In the genomic region with DNA sequence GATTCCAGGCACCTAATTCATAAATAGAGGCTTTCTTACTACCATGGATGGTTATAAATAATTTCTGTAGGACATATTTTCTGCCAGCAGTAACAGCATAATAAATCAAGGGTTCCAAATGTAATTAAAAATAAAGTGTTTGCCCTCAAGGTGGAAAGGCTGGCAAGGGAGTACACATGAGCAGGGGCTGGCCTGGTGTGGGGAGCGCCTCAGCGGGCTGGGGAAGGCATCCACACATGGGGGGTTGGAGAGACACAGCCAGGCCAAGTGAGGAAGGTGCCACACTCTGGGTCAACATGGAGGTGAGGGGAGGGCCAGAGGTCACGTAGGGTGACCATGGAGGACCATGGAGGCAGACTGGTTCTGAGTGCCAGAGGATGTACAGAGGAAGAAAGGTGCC, we compare ENCODE assay signal across 15 cellular contexts.
A peak's percentile ranks its signal among the peaks of the same experiment; 100 is the strongest.
DNase-seq lines count a peak whose midpoint lies in the region; ATAC-seq and TF ChIP-seq lines count a peak whose summit lies in the region.
"Had no signal": no experiment of that assay in that cellular context is flagged by ENCODE, and none has a peak within 500 bp of the region (broad histone marks: within the 10 kb centered on the region; RNA-seq: fewer than 3 reads in every experiment).

No MANE protein-coding gene starts in this region.

- DNase-seq in SK-N-SH (peak; percentile 64), chondrocyte (ENCODE audit: low spot score) (no peak)
- no peak for DNase-seq in activated naive CD4-positive, alpha-beta T cell treated with anti-CD3 and anti-CD28 coated beads, Interleukin-2, amount 10 ng/mL, durations not matched to agents 7 days and 5 days
- DNase-seq in activated naive CD4-positive, alpha-beta T cell treated with anti-CD3 and anti-CD28 coated beads, Interleukin-2, amount 50 U/mL, for 72 hours (ENCODE audit: low spot score in 2 of 2): no peak
- DNase-seq in stimulated activated naive CD8-positive, alpha-beta T cell treated with anti-CD3 and anti-CD28 coated beads, Interleukin-15, Interleukin-2, amounts not matched to agents 100 U/mL and 50 U/mL, for 24 hours: no peak
- DNase-seq: 8988T; ACHN; CD4-positive, CD25-positive, alpha-beta regulatory T cell; DMS53; GF-D8; H7; IMR-90 had no signal

- H4K20me1 ChIP-seq in SK-N-SH (ENCODE audit: insufficient read depth): no peaks in the 10 kb centered on the region
- H4K20me1 ChIP-seq: BLaER1 treated with 17β-estradiol and CSF1 and Interleukin-3, amounts not matched to agents 10 nM and 100 nM had no signal

- no peak overlapping the region for H3K4me2 ChIP-seq in SK-N-SH
- H3K4me2 ChIP-seq: BLaER1 treated with 17β-estradiol and CSF1 and Interleukin-3, amounts not matched to agents 10 nM and 100 nM had no signal

- no peaks in the 10 kb centered on the region for H3K9me3 ChIP-seq in SK-N-SH

- no peak overlapping the region; a peak in 1 of 4 replicates for H3K27ac ChIP-seq in SK-N-SH (ENCODE audit: low read depth in 2 of 2, low read length in 1 of 2)
- H3K27ac ChIP-seq: BLaER1 treated with 17β-estradiol and CSF1 and Interleukin-3, amounts not matched to agents 10 nM and 100 nM had no signal

- peak in 1 of 2 experiments; percentile 38; a peak in 1 of 4 replicates for TF ChIP-seq EP300 in SK-N-SH (IDR thresholded peaks at IDR 0.05; ENCODE audit: borderline replicate concordance in 1 of 2, low read depth in 1 of 2, low read length in 1 of 2)

- TF ChIP-seq RAD21 in SK-N-SH (IDR thresholded peaks at IDR 0.05; ENCODE audit: low read length): no peak

- peaks cover 54 to 70% of the 10 kb centered on the region in 2 experiments for H3K36me3 ChIP-seq in SK-N-SH (replicated peaks in 1 of 2; ENCODE audit: control insufficient read depth in 1 of 2, insufficient read depth in 2 of 2, low read length in 1 of 2)

- H3K4me1 ChIP-seq in SK-N-SH (ENCODE audit: control insufficient read depth in 1 of 2, insufficient read depth in 2 of 2, low read depth in 1 of 2, low read length in 1 of 2): peaks cover 0 to 7% of the 10 kb centered on the region in 2 experiments; a peak in 1 of 4 replicates
- H3K4me1 ChIP-seq: BLaER1 treated with 17β-estradiol and CSF1 and Interleukin-3, amounts not matched to agents 10 nM and 100 nM had no signal

- H3K9me3 Mint-ChIP-seq in activated naive CD4-positive, alpha-beta T cell treated with anti-CD3 and anti-CD28 coated beads, Interleukin-2, amount 10 ng/mL, durations not matched to agents 7 days and 5 days: no peaks in the 10 kb centered on the region
- H3K9me3 Mint-ChIP-seq in activated naive CD4-positive, alpha-beta T cell treated with anti-CD3 and anti-CD28 coated beads, Interleukin-2, amount 50 U/mL, for 72 hours: no peaks in the 10 kb centered on the region
- H3K9me3 Mint-ChIP-seq in chondrocyte (ENCODE audit: low read depth): no peaks in the 10 kb centered on the region
- H3K9me3 Mint-ChIP-seq: CD4-positive, CD25-positive, alpha-beta regulatory T cell had no signal

- POLR2A ChIA-PET in SK-N-SH (lab: Yijun Ruan, JAX): no interaction called here

- no peak for ATAC-seq in SK-N-SH treated with all-trans-retinoic acid at 6 μM for 48 hours
- ATAC-seq in activated naive CD4-positive, alpha-beta T cell treated with anti-CD3 and anti-CD28 coated beads, Interleukin-2, amount 50 U/mL, for 72 hours: no peak
- no peak for ATAC-seq in stimulated activated naive CD8-positive, alpha-beta T cell treated with anti-CD3 and anti-CD28 coated beads, Interleukin-15, Interleukin-2, amounts not matched to agents 100 U/mL and 50 U/mL, for 24 hours
- ATAC-seq in GM19455 (IDR thresholded peaks at IDR 0.05; ENCODE audit: unreplicated experiment): no peak

- peaks cover 3% of the 10 kb centered on the region for H3K4me1 Mint-ChIP-seq in activated naive CD4-positive, alpha-beta T cell treated with anti-CD3 and anti-CD28 coated beads, Interleukin-2, amount 10 ng/mL, durations not matched to agents 7 days and 5 days
- H3K4me1 Mint-ChIP-seq in chondrocyte (ENCODE audit: low read depth): peaks cover 10% of the 10 kb centered on the region

- H3K27ac Mint-ChIP-seq in activated naive CD4-positive, alpha-beta T cell treated with anti-CD3 and anti-CD28 coated beads, Interleukin-2, amount 10 ng/mL, durations not matched to agents 7 days and 5 days: peak overlapping the region; percentile 33
- H3K27ac Mint-ChIP-seq in activated naive CD4-positive, alpha-beta T cell treated with anti-CD3 and anti-CD28 coated beads, Interleukin-2, amount 50 U/mL, for 72 hours: no peak overlapping the region
- H3K27ac Mint-ChIP-seq in chondrocyte (ENCODE audit: unreplicated experiment): peak overlapping the region; percentile 69

- H3K4me3 ChIP-seq in SK-N-SH (ENCODE audit: low read depth in 2 of 2, low read length in 1 of 2): no peak overlapping the region
- H3K4me3 ChIP-seq: BLaER1 treated with 17β-estradiol and CSF1 and Interleukin-3, amounts not matched to agents 10 nM and 100 nM had no signal

- no peaks in the 10 kb centered on the region for H3F3A ChIP-seq in SK-N-SH (replicated peaks; ENCODE audit: insufficient read depth)

- H2AFZ ChIP-seq in SK-N-SH (ENCODE audit: low read depth): no peak overlapping the region

- no peaks in the 10 kb centered on the region for H3K9me2 ChIP-seq in SK-N-SH

- no peaks in the 10 kb centered on the region for H3K27me3 Mint-ChIP-seq in activated naive CD4-positive, alpha-beta T cell treated with anti-CD3 and anti-CD28 coated beads, Interleukin-2, amount 10 ng/mL, durations not matched to agents 7 days and 5 days
- no peaks in the 10 kb centered on the region for H3K27me3 Mint-ChIP-seq in chondrocyte (ENCODE audit: low read depth)
- H3K27me3 Mint-ChIP-seq: CD4-positive, CD25-positive, alpha-beta regulatory T cell had no signal

- no peak overlapping the region for H3K4me3 Mint-ChIP-seq in activated naive CD4-positive, alpha-beta T cell treated with anti-CD3 and anti-CD28 coated beads, Interleukin-2, amount 10 ng/mL, durations not matched to agents 7 days and 5 days
- H3K4me3 Mint-ChIP-seq in chondrocyte (ENCODE audit: unreplicated experiment): no peak overlapping the region
- H3K4me3 Mint-ChIP-seq: CD4-positive, CD25-positive, alpha-beta regulatory T cell had no signal

- H3K79me2 ChIP-seq in SK-N-SH (ENCODE audit: insufficient read depth): no peaks in the 10 kb centered on the region

- H3K9ac ChIP-seq in SK-N-SH: no peak overlapping the region
- H3K9ac ChIP-seq: BLaER1 treated with 17β-estradiol and CSF1 and Interleukin-3, amounts not matched to agents 10 nM and 100 nM had no signal

- WGBS in SK-N-SH (ENCODE audit: low lambda C conversion rate): 98% methylated on average over 3 of the region's 3 CpGs

- CTCF ChIA-PET in SK-N-SH (lab: Yijun Ruan, JAX): no interaction called here
- CTCF ChIA-PET in activated naive CD4-positive, alpha-beta T cell treated with anti-CD3 and anti-CD28 coated beads, Interleukin-2, amount 10 ng/mL, durations not matched to agents 7 days and 5 days (lab: Charles Lee): no interaction called here

- peaks cover 61% of the 10 kb centered on the region for H3K36me3 Mint-ChIP-seq in activated naive CD4-positive, alpha-beta T cell treated with anti-CD3 and anti-CD28 coated beads, Interleukin-2, amount 10 ng/mL, durations not matched to agents 7 days and 5 days
- peaks cover 36 to 41% of the 10 kb centered on the region in 2 donors for H3K36me3 Mint-ChIP-seq in activated naive CD4-positive, alpha-beta T cell treated with anti-CD3 and anti-CD28 coated beads, Interleukin-2, amount 50 U/mL, for 72 hours
- peaks cover 48% of the 10 kb centered on the region for H3K36me3 Mint-ChIP-seq in chondrocyte (ENCODE audit: low read depth)

- TF ChIP-seq CTCF in SK-N-SH (IDR thresholded peaks at IDR 0.05) (no peak), chondrocyte (IDR thresholded peaks at IDR 0.05) (no peak)

- H3K27me3 ChIP-seq in SK-N-SH (ENCODE audit: insufficient read depth): no peaks in the 10 kb centered on the region
- H3K27me3 ChIP-seq: BLaER1 treated with 17β-estradiol and CSF1 and Interleukin-3, amounts not matched to agents 10 nM and 100 nM had no signal

TF ChIP-seq in SK-N-SH, 30 proteins besides CTCF, POLR2A, EP300 and RAD21 (continues in another document):
- TF ChIP-seq EZH2phosphoT487 (IDR thresholded peaks at IDR 0.05; ENCODE audit: borderline replicate concordance, low read depth) (no peak), RFX5 (IDR thresholded peaks at IDR 0.05; ENCODE audit: low read length) (no peak), MEF2A (IDR thresholded peaks at IDR 0.05; ENCODE audit: borderline replicate concordance, low read depth) (no peak), ELF1 (IDR thresholded peaks at IDR 0.05) (no peak), GATA2 (CRISPR knock-in tag; IDR thresholded peaks at IDR 0.05) (no peak), RXRA (IDR thresholded peaks at IDR 0.05; ENCODE audit: borderline replicate concordance, low read depth) (no peak), FOXM1 (IDR thresholded peaks at IDR 0.05; ENCODE audit: low read depth) (no peak)
- TF ChIP-seq, protein P1, sequence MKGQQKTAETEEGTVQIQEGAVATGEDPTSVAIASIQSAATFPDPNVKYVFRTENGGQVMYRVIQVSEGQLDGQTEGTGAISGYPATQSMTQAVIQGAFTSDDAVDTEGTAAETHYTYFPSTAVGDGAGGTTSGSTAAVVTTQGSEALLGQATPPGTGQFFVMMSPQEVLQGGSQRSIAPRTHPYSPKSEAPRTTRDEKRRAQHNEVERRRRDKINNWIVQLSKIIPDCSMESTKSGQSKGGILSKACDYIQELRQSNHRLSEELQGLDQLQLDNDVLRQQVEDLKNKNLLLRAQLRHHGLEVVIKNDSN (IDR thresholded peaks at IDR 0.05; ENCODE audit: borderline replicate concordance, low read depth): no peak

TF ChIP-seq in SK-N-SH treated with all-trans-retinoic acid at 6 μM for 48 hours, 23 proteins besides CTCF, POLR2A, EP300 and RAD21 (continues in another document):
- TF ChIP-seq ZFP3 (CRISPR knock-in tag; IDR thresholded peaks at IDR 0.05) (no peak), SNAI2 (CRISPR knock-in tag; IDR thresholded peaks at IDR 0.05) (no peak), TOX (CRISPR knock-in tag; IDR thresholded peaks at IDR 0.05; ENCODE audit: borderline replicate concordance) (no peak), CSDC2 (CRISPR knock-in tag; IDR thresholded peaks at IDR 0.05) (no peak)
- TF ChIP-seq, protein P2, sequence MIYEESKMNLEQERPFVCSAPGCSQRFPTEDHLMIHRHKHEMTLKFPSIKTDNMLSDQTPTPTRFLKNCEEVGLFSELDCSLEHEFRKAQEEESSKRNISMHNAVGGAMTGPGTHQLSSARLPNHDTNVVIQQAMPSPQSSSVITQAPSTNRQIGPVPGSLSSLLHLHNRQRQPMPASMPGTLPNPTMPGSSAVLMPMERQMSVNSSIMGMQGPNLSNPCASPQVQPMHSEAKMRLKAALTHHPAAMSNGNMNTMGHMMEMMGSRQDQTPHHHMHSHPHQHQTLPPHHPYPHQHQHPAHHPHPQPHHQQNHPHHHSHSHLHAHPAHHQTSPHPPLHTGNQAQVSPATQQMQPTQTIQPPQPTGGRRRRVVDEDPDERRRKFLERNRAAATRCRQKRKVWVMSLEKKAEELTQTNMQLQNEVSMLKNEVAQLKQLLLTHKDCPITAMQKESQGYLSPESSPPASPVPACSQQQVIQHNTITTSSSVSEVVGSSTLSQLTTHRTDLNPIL (CRISPR knock-in tag; IDR thresholded peaks at IDR 0.05; ENCODE audit: low read depth): no peak

Comparison
In these comparisons a context has a peak if more than half of its experiments do, and no peak if none do; other contexts are left out.
1. H3K27ac Mint-ChIP-seq: peak in activated naive CD4-positive, alpha-beta T cell treated with anti-CD3 and anti-CD28 coated beads, Interleukin-2, amount 10 ng/mL, durations not matched to agents 7 days and 5 days (single experiment) and chondrocyte (single experiment); none in activated naive CD4-positive, alpha-beta T cell treated with anti-CD3 and anti-CD28 coated beads, Interleukin-2, amount 50 U/mL, for 72 hours (0 of 2).